ENCODE assay signal across 11 cellular contexts in the genomic region with DNA sequence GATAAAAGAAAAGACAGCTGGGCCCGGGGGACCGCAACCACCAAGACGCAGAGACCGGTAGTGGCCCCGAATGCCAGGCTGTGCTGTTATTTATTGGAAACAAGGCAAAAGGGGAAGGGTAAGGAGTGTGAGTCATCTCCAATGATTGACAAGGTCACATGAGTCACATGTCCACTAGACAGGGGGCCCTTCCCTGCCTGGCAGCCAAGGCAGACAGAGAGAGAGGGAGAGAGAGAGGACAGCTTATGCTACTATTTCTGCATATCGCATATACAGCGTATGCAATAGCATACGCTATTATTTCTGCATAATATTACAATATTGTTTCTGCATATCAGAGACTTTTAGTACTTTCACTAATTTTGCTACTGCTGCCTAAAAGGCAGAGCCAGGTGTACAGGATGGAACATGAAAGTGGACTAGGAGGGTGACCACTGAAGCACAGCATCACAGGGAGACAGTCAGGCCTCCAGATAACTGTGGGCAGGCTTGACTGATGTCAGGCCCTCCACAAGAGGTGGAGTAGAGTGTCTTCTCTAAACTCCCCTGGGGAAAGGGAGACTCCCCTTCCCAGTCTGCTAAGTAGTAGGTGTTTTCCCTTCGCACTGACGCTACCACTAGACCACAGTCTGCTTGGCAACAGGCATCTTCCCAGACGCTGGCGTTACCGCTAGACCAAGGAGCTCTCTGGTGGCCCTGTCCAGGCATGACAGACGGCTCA. TPM values are rescaled to one million over a fixed set of nuclear protein-coding genes. Genes with fewer than 3 reads are reported as not detected.
A peak's percentile ranks its signal among the peaks of the same experiment; 100 is the strongest.
DNase-seq lines count a peak whose midpoint lies in the region; ATAC-seq, FAIRE-seq and TF ChIP-seq lines count a peak whose summit lies in the region.
"Had no signal": no experiment of that assay in that cellular context is flagged by ENCODE, and none has a peak within 500 bp of the region (broad histone marks: within the 10 kb centered on the region; RNA-seq: fewer than 3 reads in every experiment).

No MANE protein-coding gene starts in this region.

- no peak overlapping the region for H3K4me3 ChIP-seq in K562

- H3K36me3 ChIP-seq in K562 (ENCODE audit: control insufficient read depth, insufficient read depth, low read length), result 0 out of 3 replicates have a peak, but pooled peaks cover 4% of the 10 kb centered on the region

- peak; percentile 8 for DNase-seq in stimulated activated CD4-positive, alpha-beta T cell treated with anti-CD3 and anti-CD28 coated beads, Interleukin-4, amount 100 ng/mL, for 24 hours
- DNase-seq in stimulated activated CD4-positive, alpha-beta T cell treated with anti-CD3 and anti-CD28 coated beads, Interleukin-4, amount 100 ng/mL, for 4 hours, result no peak
- DNase-seq in K562 (ENCODE audit: extremely low read depth in 1 of 4, low spot score in 3 of 4), result peak in 1 of 4 experiments; percentile 61
- DNase-seq in D721Med (ENCODE audit: insufficient read length, low spot score), result no peak
- no peak for DNase-seq in A172 (ENCODE audit: low spot score)
- no peak for DNase-seq in D341Med (ENCODE audit: low spot score)
- no peak for DNase-seq in superior temporal gyrus (ENCODE audit: extremely low spot score)
- DNase-seq: activated CD4-positive, alpha-beta T cell treated with anti-CD3 and anti-CD28 coated beads, Interleukin-2, amount 10 ng/mL, durations not matched to agents 7 days and 5 days; left colon; NK-92 treated with Interleukin-12 subunit alpha and Interleukin-12 subunit beta, amount 100 ng/mL, for 24 hours had no signal

- no peak for TF ChIP-seq EP300 in K562 (IDR thresholded peaks at IDR 0.05; ENCODE audit: low read length)

- H3K9me3 ChIP-seq in K562 (replicated peaks; ENCODE audit: control insufficient read depth, insufficient read depth, low read depth, low read length), result no peaks in the 10 kb centered on the region; the same call in 1 of the 2 replicates

- in situ Hi-C loops in K562 (cut with MboI), result no loop called here

- H3K79me2 ChIP-seq in K562 (ENCODE audit: control insufficient read depth, insufficient read depth, low read length), result no peaks in the 10 kb centered on the region

- no peak overlapping the region for H3K9ac ChIP-seq in K562 (ENCODE audit: insufficient read depth in 1 of 2, low read depth in 2 of 2, low read length in 2 of 2)

- no peaks in the 10 kb centered on the region for H4K20me1 ChIP-seq in K562 (replicated peaks; ENCODE audit: control insufficient read depth, insufficient read depth, low read length)

- no peaks in the 10 kb centered on the region for H3K27me3 ChIP-seq in K562 (ENCODE audit: control insufficient read depth in 2 of 2, insufficient read depth in 2 of 2, low read length in 2 of 2)

- no peaks in the 10 kb centered on the region for H3K9me1 ChIP-seq in K562 (ENCODE audit: control insufficient read depth, insufficient read depth, low read length)

- no peak overlapping the region; the same call in 2 of the 3 replicates for H3K27ac ChIP-seq in K562 (ENCODE audit: extremely low read depth, low read depth, low read length)

- no TSS peak for BruUV-seq in K562 (replicated peaks; lab: Mats Ljungman, UMichigan)

- no peak for TF ChIP-seq POLR2A in K562 (conservative IDR thresholded peaks at IDR 0.05)

- POLR2A ChIA-PET in K562 (lab: Yijun Ruan, JAX), result no interaction called here

- intact Hi-C loops in K562 (cut with micrococcal nuclease), result no loop called here

- ATAC-seq in HG03432 (IDR thresholded peaks at IDR 0.05; ENCODE audit: unreplicated experiment) (peak; percentile 20), K562 (peak; percentile 76)
- ATAC-seq: left colon had no signal

- WGBS in K562 (ENCODE audit: insufficient coverage, low coverage, missing lambda C conversion rate), result 24% methylated on average over 12 of the region's 14 CpGs

- peak; percentile 78 for FAIRE-seq in K562 (lab: Jason Lieb, UNC)
- no peak for FAIRE-seq in D721Med (lab: Jason Lieb, UNC)

- H3K4me1 ChIP-seq in K562 (replicated peaks in 1 of 2; ENCODE audit: control insufficient read depth in 2 of 2, insufficient read depth in 2 of 2, low read length in 2 of 2), result peaks cover 0 to 2% of the 10 kb centered on the region in 2 experiments; a peak in 3 of 5 replicates

- no peak for TF ChIP-seq RAD21 in K562 (CRISPR knock-in tag; conservative IDR thresholded peaks at IDR 0.05 in 1 of 2, IDR thresholded peaks at IDR 0.05 in 1 of 2)

- H2AFZ ChIP-seq in K562 (ENCODE audit: low read depth, low read length), result no peak overlapping the region

- TF ChIP-seq CTCF in K562 (IDR thresholded peaks at IDR 0.05 in 2 of 3, conservative IDR thresholded peaks at IDR 0.05 in 1 of 3; ENCODE audit: insufficient read depth in 2 of 3, low read depth in 1 of 3, low read length in 3 of 3) (no peak), D721Med (IDR thresholded peaks at IDR 0.05; ENCODE audit: insufficient read depth, missing control alignments) (no peak)

- CTCF ChIA-PET in K562 (lab: Yijun Ruan, JAX; ENCODE audit: low intra/inter-chr PET ratio), result no interaction called here

- H3K4me2 ChIP-seq in K562 (ENCODE audit: insufficient read depth, low read length), result no peak overlapping the region

TF ChIP-seq in K562, 482 proteins besides CTCF, POLR2A, EP300 and RAD21 (continues in another document):
- TF ChIP-seq MITF (IDR thresholded peaks at IDR 0.05), result peak; percentile 81
- TF ChIP-seq NFATC3 (IDR thresholded peaks at IDR 0.05), result no peak
- TF ChIP-seq, protein P1, sequence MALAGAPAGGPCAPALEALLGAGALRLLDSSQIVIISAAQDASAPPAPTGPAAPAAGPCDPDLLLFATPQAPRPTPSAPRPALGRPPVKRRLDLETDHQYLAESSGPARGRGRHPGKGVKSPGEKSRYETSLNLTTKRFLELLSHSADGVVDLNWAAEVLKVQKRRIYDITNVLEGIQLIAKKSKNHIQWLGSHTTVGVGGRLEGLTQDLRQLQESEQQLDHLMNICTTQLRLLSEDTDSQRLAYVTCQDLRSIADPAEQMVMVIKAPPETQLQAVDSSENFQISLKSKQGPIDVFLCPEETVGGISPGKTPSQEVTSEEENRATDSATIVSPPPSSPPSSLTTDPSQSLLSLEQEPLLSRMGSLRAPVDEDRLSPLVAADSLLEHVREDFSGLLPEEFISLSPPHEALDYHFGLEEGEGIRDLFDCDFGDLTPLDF (CRISPR knock-in tag; IDR thresholded peaks at IDR 0.05), result no peak
- TF ChIP-seq ZFP30 (CRISPR knock-in tag; IDR thresholded peaks at IDR 0.05; ENCODE audit: borderline replicate concordance), result no peak
- TF ChIP-seq BHLHE40 (IDR thresholded peaks at IDR 0.05; ENCODE audit: low read length), result peak; percentile 68
- TF ChIP-seq, protein P2, sequence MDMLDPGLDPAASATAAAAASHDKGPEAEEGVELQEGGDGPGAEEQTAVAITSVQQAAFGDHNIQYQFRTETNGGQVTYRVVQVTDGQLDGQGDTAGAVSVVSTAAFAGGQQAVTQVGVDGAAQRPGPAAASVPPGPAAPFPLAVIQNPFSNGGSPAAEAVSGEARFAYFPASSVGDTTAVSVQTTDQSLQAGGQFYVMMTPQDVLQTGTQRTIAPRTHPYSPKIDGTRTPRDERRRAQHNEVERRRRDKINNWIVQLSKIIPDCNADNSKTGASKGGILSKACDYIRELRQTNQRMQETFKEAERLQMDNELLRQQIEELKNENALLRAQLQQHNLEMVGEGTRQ (CRISPR knock-in tag; IDR thresholded peaks at IDR 0.05), result peak; percentile 78
- no peak for TF ChIP-seq ZNF175 (CRISPR knock-in tag; IDR thresholded peaks at IDR 0.05; ENCODE audit: low read depth)
- no peak for TF ChIP-seq ILK (tag; IDR thresholded peaks at IDR 0.05; ENCODE audit: borderline replicate concordance, low read depth)
- peak; percentile 76 for TF ChIP-seq ESRRA (IDR thresholded peaks at IDR 0.05; ENCODE audit: borderline replicate concordance, low read depth)

RNA-seq across cellular contexts. Expression of gene RFX3, which starts 50.3 kb away (rescaled TPM):
- 11.5 and 17.9 TPM in 2 replicates for total RNA-seq in K562 (2011; cell fraction: chromatin; rRNA removed; ENCODE audit: low replicate concordance)
- total RNA-seq in K562 (2011; cell fraction: nucleolus; rRNA removed), result 3.5 and 4.7 TPM in 2 replicates
- total RNA-seq in K562 (2011; cell fraction: nucleoplasm; rRNA removed), result 7.8 and 16.4 TPM in 2 replicates
- total RNA-seq in K562 (2014; rRNA removed), result 0.86 and 2.4 TPM in 2 replicates
- total RNA-seq in K562 (2014; rRNA removed; fragmentation: Illumina TruSeq; extraction: Trizol), result 3.3 and 3.9 TPM in 2 replicates
- total RNA-seq in K562 (2015; rRNA removed; fragmentation: Illumina TruSeq; extraction: Trizol), result 2.0 and 2.1 TPM in 2 replicates
- total RNA-seq in K562 (2021), result 4.9 and 5.2 TPM in 2 replicates
- 3.9 and 5.7 TPM in 2 replicates for polyA plus RNA-seq in K562 (2011; rRNA removed)
- polyA plus RNA-seq in K562 (2011; cell fraction: cytosol; rRNA removed), result 2.6 and 3.3 TPM in 2 replicates
- 9.5 TPM in 2 replicates for polyA plus RNA-seq in K562 (2011; cell fraction: nucleus; rRNA removed)
- polyA plus RNA-seq in K562 (2012), result 1.5 and 3.3 TPM in 2 replicates
- 2.7 TPM in 2 replicates for polyA plus RNA-seq in K562 (2014; fragmentation: Illumina TruSeq; extraction: Trizol)
- polyA plus RNA-seq in K562 (2014; fragmentation: Nextera tagmentation; extraction: Ambion mirVana), result 1 to 10 TPM; 1.4 TPM
- 1.4 and 1.5 TPM in 2 replicates for polyA plus RNA-seq in K562 (2014; rRNA removed)
- polyA minus RNA-seq in K562 (2011; rRNA and poly(A)+ RNA removed), result 33.2 and 42.7 TPM in 2 replicates
- polyA minus RNA-seq in K562 (2011; cell fraction: cytosol; rRNA and poly(A)+ RNA removed), result 2.3 and 5.9 TPM in 2 replicates
- polyA minus RNA-seq in K562 (2011; cell fraction: nucleus; rRNA and poly(A)+ RNA removed), result 17.6 and 25.2 TPM in 2 replicates
- total RNA-seq in A172 (2014; rRNA removed; shearing (Covaris generic)), result 1.9 and 3.1 TPM in 2 replicates
